Comparison of ENCODE assay signal across 5 cellular contexts in genomic region chr18:80095414-80095813, GRCh38.
"Had no signal": no experiment of that assay in that cellular context is flagged by ENCODE, and none has a peak within 500 bp of the region (broad histone marks: within the 10 kb centered on the region; RNA-seq: fewer than 3 reads in every experiment).

No MANE protein-coding gene starts in this region.

- H3K4me3 ChIP-seq: GM23338, K562 had no signal

- H2AFZ ChIP-seq: GM23338 had no signal

- ATAC-seq: GM23338, K562 had no signal

- DNase-seq: H9, HCEC 1CT, IMR-90 had no signal

- H3K27ac Mint-ChIP-seq: GM23338 had no signal

- H3K4me1 Mint-ChIP-seq: GM23338 had no signal

- H3K4me2 ChIP-seq: GM23338 had no signal

- H3K4me3 Mint-ChIP-seq: GM23338, H9 had no signal
